Comparison of ENCODE assay signal across 26 cellular contexts in genomic region chr19:31119951-31120690, GRCh38.
"Had no signal": no experiment of that assay in that cellular context is flagged by ENCODE, and none has a peak within 500 bp of the region (broad histone marks: within the 10 kb centered on the region; RNA-seq: fewer than 3 reads in every experiment).

No MANE protein-coding gene starts in this region.

- H3K27me3 Mint-ChIP-seq: activated B cell treated with CpG ODN at 0.5 μM for 24 hours; activated CD4-positive, alpha-beta memory T cell treated with anti-CD3 and anti-CD28 coated beads for 36 hours; activated naive CD8-positive, alpha-beta T cell treated with anti-CD3 and anti-CD28 coated beads for 36 hours had no signal

- H3K36me3 Mint-ChIP-seq: activated CD4-positive, alpha-beta memory T cell treated with anti-CD3 and anti-CD28 coated beads for 36 hours; activated naive CD8-positive, alpha-beta T cell treated with anti-CD3 and anti-CD28 coated beads for 36 hours; brain; immature natural killer cell; natural killer cell treated with Interleukin-12 subunit alpha and Interleukin-12 subunit beta and Interleukin-15 and Interleukin-18, amount 100 ng/mL, for 72 hours; stimulated activated effector memory CD8-positive, alpha-beta T cell treated with anti-CD3 and anti-CD28 coated beads, Interleukin-12 subunit alpha, Interleukin-12 subunit beta, amount 100 ng/mL, for 72 hours had no signal

- H3K27ac ChIP-seq: coronary artery, hepatocyte, prostate gland, right atrium auricular region, stomach had no signal

- H3K9me3 ChIP-seq: prostate gland, right atrium auricular region, stomach had no signal

- H3K9me3 Mint-ChIP-seq: activated CD4-positive, alpha-beta memory T cell treated with anti-CD3 and anti-CD28 coated beads for 36 hours; activated naive CD8-positive, alpha-beta T cell treated with anti-CD3 and anti-CD28 coated beads for 36 hours; brain; central memory CD8-positive, alpha-beta T cell; immature natural killer cell; natural killer cell treated with Interleukin-12 subunit alpha and Interleukin-12 subunit beta and Interleukin-15 and Interleukin-18, amount 100 ng/mL, for 72 hours; stimulated activated effector memory CD8-positive, alpha-beta T cell treated with anti-CD3 and anti-CD28 coated beads, Interleukin-12 subunit alpha, Interleukin-12 subunit beta, amount 100 ng/mL, for 72 hours; T-helper 1 cell treated with Interleukin-12 subunit alpha and Interleukin-12 subunit beta and Interleukin-4 antibody, amounts not matched to agents 30 μg/mL and 1 μg/mL, for 36 hours had no signal

- H3K36me3 ChIP-seq: prostate gland, right atrium auricular region, stomach had no signal

- H3K4me3 ChIP-seq: coronary artery, hepatocyte, lung, prostate gland, right atrium auricular region, skin epidermis, stomach had no signal

- H3K27ac Mint-ChIP-seq: activated B cell treated with CpG ODN at 0.5 μM for 24 hours; activated CD4-positive, alpha-beta memory T cell treated with anti-CD3 and anti-CD28 coated beads for 36 hours; activated naive CD8-positive, alpha-beta T cell treated with anti-CD3 and anti-CD28 coated beads for 36 hours; immature natural killer cell; natural killer cell treated with Interleukin-12 subunit alpha and Interleukin-12 subunit beta and Interleukin-15 and Interleukin-18, amount 100 ng/mL, for 72 hours; stimulated activated effector memory CD8-positive, alpha-beta T cell treated with anti-CD3 and anti-CD28 coated beads, Interleukin-12 subunit alpha, Interleukin-12 subunit beta, amount 100 ng/mL, for 72 hours; T-helper 1 cell treated with Interleukin-12 subunit alpha and Interleukin-12 subunit beta and Interleukin-4 antibody, amounts not matched to agents 30 μg/mL and 1 μg/mL, for 36 hours had no signal

- DNase-seq: activated B cell treated with CpG ODN at 0.5 μM for 24 hours; activated CD4-positive, alpha-beta memory T cell treated with anti-CD3 and anti-CD28 coated beads for 36 hours; activated CD4-positive, alpha-beta T cell treated with anti-CD3 and anti-CD28 coated beads for 4 hours; activated naive CD4-positive, alpha-beta T cell treated with Interleukin-2 at 50 U/mL for 16 hours; activated naive CD8-positive, alpha-beta T cell treated with anti-CD3 and anti-CD28 coated beads for 36 hours; activated T-cell treated with anti-CD3 and anti-CD28 coated beads, Interleukin-2, amount 50 U/mL, for 48 hours; amniotic stem cell; erythroblast; glutamatergic neuron; immature natural killer cell; stimulated activated CD4-positive, alpha-beta T cell treated with anti-CD3 and anti-CD28 coated beads, Interleukin-2, amount 100 ng/mL, for 24 hours; stomach; T1000; trophoblast cell had no signal

- H3K4me1 ChIP-seq: prostate gland, right atrium auricular region had no signal

- H3K4me3 Mint-ChIP-seq: activated B cell treated with CpG ODN at 0.5 μM for 24 hours; activated CD4-positive, alpha-beta memory T cell treated with anti-CD3 and anti-CD28 coated beads for 36 hours; activated naive CD8-positive, alpha-beta T cell treated with anti-CD3 and anti-CD28 coated beads for 36 hours; brain; central memory CD8-positive, alpha-beta T cell; immature natural killer cell; natural killer cell treated with Interleukin-12 subunit alpha and Interleukin-12 subunit beta and Interleukin-15 and Interleukin-18, amount 100 ng/mL, for 72 hours; stimulated activated effector memory CD8-positive, alpha-beta T cell treated with anti-CD3 and anti-CD28 coated beads, Interleukin-12 subunit alpha, Interleukin-12 subunit beta, amount 100 ng/mL, for 72 hours; T-helper 1 cell treated with Interleukin-12 subunit alpha and Interleukin-12 subunit beta and Interleukin-4 antibody, amounts not matched to agents 30 μg/mL and 1 μg/mL, for 36 hours had no signal

- ATAC-seq: left lobe of liver; natural killer cell treated with Interleukin-12 subunit alpha and Interleukin-12 subunit beta and Interleukin-15 and Interleukin-18, amount 100 ng/mL, for 72 hours; stimulated activated effector memory CD8-positive, alpha-beta T cell treated with anti-CD3 and anti-CD28 coated beads, Interleukin-12 subunit alpha, Interleukin-12 subunit beta, amount 100 ng/mL, for 72 hours had no signal

- H3K4me1 Mint-ChIP-seq: activated B cell treated with CpG ODN at 0.5 μM for 24 hours; activated naive CD8-positive, alpha-beta T cell treated with anti-CD3 and anti-CD28 coated beads for 36 hours; central memory CD8-positive, alpha-beta T cell; immature natural killer cell; stimulated activated effector memory CD8-positive, alpha-beta T cell treated with anti-CD3 and anti-CD28 coated beads, Interleukin-12 subunit alpha, Interleukin-12 subunit beta, amount 100 ng/mL, for 72 hours had no signal

- H3K27me3 ChIP-seq: hepatocyte, right atrium auricular region, stomach had no signal
